2 cellular contexts compared by ENCODE assay signal in genomic region chr22:23501708-23502107, GRCh38.
TF ChIP-seq lines count a peak whose summit lies in the region.

No MANE protein-coding gene starts in this region.

TF ChIP-seq in HepG2, 621 proteins besides CTCF, POLR2A, EP300 and RAD21 (continued from another document):
- TF ChIP-seq, protein P1, sequence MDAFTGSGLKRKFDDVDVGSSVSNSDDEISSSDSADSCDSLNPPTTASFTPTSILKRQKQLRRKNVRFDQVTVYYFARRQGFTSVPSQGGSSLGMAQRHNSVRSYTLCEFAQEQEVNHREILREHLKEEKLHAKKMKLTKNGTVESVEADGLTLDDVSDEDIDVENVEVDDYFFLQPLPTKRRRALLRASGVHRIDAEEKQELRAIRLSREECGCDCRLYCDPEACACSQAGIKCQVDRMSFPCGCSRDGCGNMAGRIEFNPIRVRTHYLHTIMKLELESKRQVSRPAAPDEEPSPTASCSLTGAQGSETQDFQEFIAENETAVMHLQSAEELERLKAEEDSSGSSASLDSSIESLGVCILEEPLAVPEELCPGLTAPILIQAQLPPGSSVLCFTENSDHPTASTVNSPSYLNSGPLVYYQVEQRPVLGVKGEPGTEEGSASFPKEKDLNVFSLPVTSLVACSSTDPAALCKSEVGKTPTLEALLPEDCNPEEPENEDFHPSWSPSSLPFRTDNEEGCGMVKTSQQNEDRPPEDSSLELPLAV (CRISPR knock-in tag; conservative IDR thresholded peaks at IDR 0.05; ENCODE audit: low read depth), result no peak
- no peak for TF ChIP-seq ZNF335 (CRISPR knock-in tag; IDR thresholded peaks at IDR 0.05)
- no peak for TF ChIP-seq ZNF207 (IDR thresholded peaks at IDR 0.05; ENCODE audit: borderline replicate concordance)
- no peak for TF ChIP-seq ZSCAN12 (CRISPR knock-in tag; IDR thresholded peaks at IDR 0.05)
- TF ChIP-seq U2AF1 (optimal IDR thresholded peaks at IDR 0.05; ENCODE audit: low read depth, low read length), result no peak
- TF ChIP-seq, protein P2, sequence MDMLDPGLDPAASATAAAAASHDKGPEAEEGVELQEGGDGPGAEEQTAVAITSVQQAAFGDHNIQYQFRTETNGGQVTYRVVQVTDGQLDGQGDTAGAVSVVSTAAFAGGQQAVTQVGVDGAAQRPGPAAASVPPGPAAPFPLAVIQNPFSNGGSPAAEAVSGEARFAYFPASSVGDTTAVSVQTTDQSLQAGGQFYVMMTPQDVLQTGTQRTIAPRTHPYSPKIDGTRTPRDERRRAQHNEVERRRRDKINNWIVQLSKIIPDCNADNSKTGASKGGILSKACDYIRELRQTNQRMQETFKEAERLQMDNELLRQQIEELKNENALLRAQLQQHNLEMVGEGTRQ (IDR thresholded peaks at IDR 0.05; ENCODE audit: low read depth, low read length), result no peak
- TF ChIP-seq, protein P2 (CRISPR knock-in tag; IDR thresholded peaks at IDR 0.05; ENCODE audit: borderline replicate concordance), result no peak
- no peak for TF ChIP-seq ZNF431 (CRISPR knock-in tag; IDR thresholded peaks at IDR 0.05; ENCODE audit: borderline replicate concordance, low read depth)
- TF ChIP-seq MEIS1 (CRISPR knock-in tag; IDR thresholded peaks at IDR 0.05; ENCODE audit: borderline replicate concordance), result no peak
- no peak for TF ChIP-seq MED1 (CRISPR knock-in tag; IDR thresholded peaks at IDR 0.05)
- no peak for TF ChIP-seq AGO1 (IDR thresholded peaks at IDR 0.05; ENCODE audit: low read depth, low read length, poor library complexity, severe bottlenecking)
- no peak for TF ChIP-seq ATRX (CRISPR knock-in tag; IDR thresholded peaks at IDR 0.05; ENCODE audit: borderline replicate concordance)
- no peak for TF ChIP-seq PHF5A (CRISPR knock-in tag; IDR thresholded peaks at IDR 0.05; ENCODE audit: low read depth, unreplicated experiment)
- TF ChIP-seq ZNF777 (CRISPR knock-in tag; IDR thresholded peaks at IDR 0.05), result no peak
- no peak for TF ChIP-seq ZNF503 (CRISPR knock-in tag; IDR thresholded peaks at IDR 0.05)
- no peak for TF ChIP-seq ZNF670 (CRISPR knock-in tag; IDR thresholded peaks at IDR 0.05; ENCODE audit: borderline replicate concordance)
- no peak for TF ChIP-seq RFX1 (IDR thresholded peaks at IDR 0.05)
- TF ChIP-seq ZNF564 (CRISPR knock-in tag; IDR thresholded peaks at IDR 0.05), result no peak
- no peak for TF ChIP-seq ZFP1 (CRISPR knock-in tag; IDR thresholded peaks at IDR 0.05)

TF ChIP-seq in WTC11, 78 proteins besides CTCF, POLR2A, EP300 and RAD21 (continued from another document):
- TF ChIP-seq ARID4B (CRISPR knock-in tag; IDR thresholded peaks at IDR 0.05; ENCODE audit: borderline replicate concordance) (no peak), TEAD4 (CRISPR knock-in tag; IDR thresholded peaks at IDR 0.05) (no peak), EMX1 (CRISPR knock-in tag; IDR thresholded peaks at IDR 0.05) (no peak), STAT6 (CRISPR knock-in tag; conservative IDR thresholded peaks at IDR 0.05; ENCODE audit: low read depth) (no peak), ZNF425 (CRISPR knock-in tag; conservative IDR thresholded peaks at IDR 0.05) (no peak), ZNF671 (CRISPR knock-in tag; IDR thresholded peaks at IDR 0.05) (no peak)
TF ChIP-seq in WTC11: peak in this region for 0.
